Comparison of ENCODE assay signal across 7 cellular contexts in the genomic region with DNA sequence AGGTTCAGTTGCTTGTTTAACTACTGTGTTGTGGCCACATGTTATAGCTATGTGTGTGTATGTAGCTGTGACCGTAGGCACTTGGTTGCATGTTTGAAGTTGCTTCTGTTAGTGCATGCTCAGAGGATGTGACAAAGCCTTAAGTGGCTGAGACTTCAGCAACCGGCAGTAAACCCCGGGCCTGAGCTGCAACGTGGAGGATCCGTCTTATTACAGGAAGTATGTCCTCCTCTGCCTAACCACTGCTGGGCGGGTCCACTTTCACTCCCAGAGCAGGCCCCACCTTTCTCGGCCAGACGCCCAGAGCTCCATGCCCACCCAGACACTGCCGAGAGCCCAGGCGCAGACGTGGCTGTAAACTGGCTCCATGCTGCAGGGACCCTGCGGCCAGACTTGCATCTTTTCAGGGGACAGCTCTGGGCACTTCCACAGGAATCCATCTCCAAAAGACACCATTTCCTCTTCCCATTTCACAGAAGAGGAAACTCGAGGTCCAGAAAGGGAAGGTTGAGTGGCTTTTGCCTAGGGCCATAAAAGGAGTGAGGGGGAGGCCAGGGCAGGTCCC. TPM values are rescaled to one million over a fixed set of nuclear protein-coding genes. Genes with fewer than 3 reads are reported as not detected.
DNase-seq lines count a peak whose midpoint lies in the region; ATAC-seq and TF ChIP-seq lines count a peak whose summit lies in the region.

No MANE protein-coding gene starts in this region.

- no peaks in the 10 kb centered on the region for H3K9me3 ChIP-seq in uterus

- TF ChIP-seq CTCF in NB4 (IDR thresholded peaks at IDR 0.05; ENCODE audit: low read depth, low read length) = no peak
- TF ChIP-seq CTCF in nephron (IDR thresholded peaks at IDR 0.05; ENCODE audit: unreplicated experiment in 3 of 3) = no peak
- TF ChIP-seq CTCF in uterus (IDR thresholded peaks at IDR 0.05) = no peak

- no peaks in the 10 kb centered on the region for H3K27me3 ChIP-seq in uterus

- H3K4me1 Mint-ChIP-seq in effector memory CD8-positive, alpha-beta T cell (ENCODE audit: low read depth in 2 of 2) = peaks cover 20 to 29% of the 10 kb centered on the region in 2 donors
- H3K4me1 Mint-ChIP-seq in nephron = peaks cover 48% of the 10 kb centered on the region

- TF ChIP-seq POLR2A in NB4 (IDR thresholded peaks at IDR 0.05; ENCODE audit: extremely low read depth, insufficient read length) (peak; percentile 14), uterus (IDR thresholded peaks at IDR 0.05) (no peak)

- DNase-seq in NB4 (ENCODE audit: low read depth) = peak; percentile 83
- peak; percentile 56 for DNase-seq in activated CD4-positive, alpha-beta T cell treated with anti-CD3 and anti-CD28 coated beads for 48 hours
- no peak for DNase-seq in effector memory CD8-positive, alpha-beta T cell
- peak; percentile 74 to 76 for DNase-seq in uterus
- DNase-seq in NK-92 (lab: John Stamatoyannopoulos, UW; ENCODE audit: unreplicated experiment) = no peak

- H3K36me3 Mint-ChIP-seq in effector memory CD8-positive, alpha-beta T cell (ENCODE audit: insufficient read depth) = peaks cover 3% of the 10 kb centered on the region
- peaks cover 15% of the 10 kb centered on the region for H3K36me3 Mint-ChIP-seq in nephron (ENCODE audit: low read depth)

- peak; percentile 65 for ATAC-seq in effector memory CD8-positive, alpha-beta T cell (replicated peaks)
- no peak for ATAC-seq in HG03565 (IDR thresholded peaks at IDR 0.05; ENCODE audit: unreplicated experiment)

- H3K27me3 Mint-ChIP-seq in effector memory CD8-positive, alpha-beta T cell = peaks cover 26 to 54% of the 10 kb centered on the region in 2 donors
- peaks cover 7% of the 10 kb centered on the region for H3K27me3 Mint-ChIP-seq in nephron (ENCODE audit: low read depth)

- peak overlapping the region; percentile 64 to 76 for H3K4me3 Mint-ChIP-seq in effector memory CD8-positive, alpha-beta T cell
- peak overlapping the region; percentile 20 to 85 (median 84) for H3K4me3 Mint-ChIP-seq in nephron

- peak overlapping the region; percentile 68 to 85 for H3K27ac ChIP-seq in uterus

- H3K9me3 Mint-ChIP-seq in effector memory CD8-positive, alpha-beta T cell = no peaks in the 10 kb centered on the region
- no peaks in the 10 kb centered on the region for H3K9me3 Mint-ChIP-seq in nephron

- intact Hi-C loops in uterus (cut with DNase I; ENCODE audit: low total_unique reads) = loop anchor here (5.0 kb wide), 1 partner anchor 60 kb away; a partner anchor contains a TSS

- no peaks in the 10 kb centered on the region for H3K36me3 ChIP-seq in uterus

- H3K4me1 ChIP-seq in uterus = no peaks in the 10 kb centered on the region

- peak overlapping the region; percentile 6 to 22 for H3K27ac Mint-ChIP-seq in effector memory CD8-positive, alpha-beta T cell
- H3K27ac Mint-ChIP-seq in nephron = peak overlapping the region; percentile 67 to 92 (median 90)

- H3K4me3 ChIP-seq in NB4 (ENCODE audit: low read depth, low read length) (no peak overlapping the region), uterus (no peak overlapping the region)

RNA-seq across cellular contexts. Expression of a gene that starts 2.2 kb away (rescaled TPM):
- total RNA-seq in uterus = 10 to 100 TPM; 20.6 to 70.9 (median 27.8) TPM

RNA-seq across cellular contexts. Expression of a gene that starts 52.8 kb away (rescaled TPM):
- total RNA-seq in uterus = 10 to 100 TPM; 12.1 to 88.8 (median 21.6) TPM

Comparison
In these comparisons a context has a peak if more than half of its experiments do, and no peak if none do; other contexts are left out.
1. DNase-seq: peak in NB4 (single experiment), activated CD4-positive, alpha-beta T cell treated with anti-CD3 and anti-CD28 coated beads for 48 hours (single experiment) and uterus (2 of 2); none in effector memory CD8-positive, alpha-beta T cell (0 of 3) and NK-92 (single experiment).